8 cellular contexts compared by ENCODE assay signal in the genomic region with DNA sequence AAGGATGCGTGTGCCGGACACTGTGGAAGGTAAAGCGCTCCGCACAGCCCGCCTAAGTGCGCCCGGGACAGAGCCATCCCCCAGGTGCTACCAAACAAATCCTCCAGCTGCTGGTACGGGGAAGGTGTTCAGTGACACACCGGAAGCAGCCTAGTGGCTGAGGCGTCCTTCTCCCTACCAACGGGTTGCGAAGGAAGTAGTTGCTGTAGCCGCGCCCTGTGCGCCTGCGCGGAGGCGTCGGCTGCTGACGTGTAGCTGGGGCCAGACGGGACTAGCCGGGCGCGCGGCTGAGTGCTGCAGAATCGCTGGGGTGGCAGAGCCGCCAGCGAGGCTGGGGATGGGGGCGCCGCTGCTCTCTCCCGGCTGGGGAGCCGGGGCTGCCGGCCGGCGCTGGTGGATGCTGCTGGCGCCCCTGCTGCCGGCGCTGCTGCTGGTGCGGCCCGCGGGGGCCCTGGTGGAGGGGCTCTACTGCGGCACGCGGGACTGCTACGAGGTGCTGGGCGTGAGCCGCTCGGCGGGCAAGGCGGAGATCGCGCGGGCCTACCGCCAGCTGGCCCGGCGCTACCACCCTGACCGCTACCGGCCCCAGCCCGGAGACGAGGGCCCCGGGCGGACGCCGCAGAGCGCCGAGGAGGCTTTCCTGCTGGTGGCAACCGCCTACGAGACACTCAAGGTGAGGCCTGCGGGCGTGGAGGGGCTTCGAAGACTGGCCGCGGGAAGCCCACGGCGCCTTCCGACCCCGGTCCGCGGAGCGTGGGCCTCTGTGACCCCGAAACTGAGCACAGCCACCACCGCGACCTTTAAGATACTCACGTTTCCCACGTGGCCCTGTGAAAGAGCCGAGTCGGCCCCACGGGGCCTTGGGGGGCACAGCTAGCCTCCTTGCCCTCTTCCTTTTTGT. TPM values are rescaled to one million over a fixed set of nuclear protein-coding genes. Genes with fewer than 3 reads are reported as not detected.
DNase-seq lines count a peak whose midpoint lies in the region; ATAC-seq and TF ChIP-seq lines count a peak whose summit lies in the region.

TSS of gene DNAJC25 (plus strand) at position 264 of the 901 bp plus-strand sequence. CDS start at position 338, 74 bp downstream.

- BruUV-seq in IMR-90 (replicated peaks; lab: Mats Ljungman, UMichigan) (no TSS peak), OCI-LY7 (replicated peaks; lab: Mats Ljungman, UMichigan) (no TSS peak)

- H3K4me1 ChIP-seq in IMR-90 (ENCODE audit: control insufficient read depth, insufficient read depth, low read length) = peaks cover 1% of the 10 kb centered on the region; the same call in 1 of the 2 replicates
- peaks cover 26% of the 10 kb centered on the region for H3K4me1 ChIP-seq in OCI-LY7 (ENCODE audit: insufficient read depth, low read length, poor library complexity, severe bottlenecking)
- H3K4me1 ChIP-seq in mucosa of descending colon (ENCODE audit: low read depth) = peaks cover 20% of the 10 kb centered on the region

- H2AK9ac ChIP-seq in IMR-90 (replicated peaks; ENCODE audit: low read depth, low read length, poor library complexity) = peak within 1 kb of the TSS; percentile 90

- dilution Hi-C loops in IMR-90 (cut with HindIII; ENCODE audit: low sequenced_read_pairs, unreplicated experiment) = no loop called here

- TF ChIP-seq CTCF in IMR-90 (conservative IDR thresholded peaks at IDR 0.05; ENCODE audit: low read depth, low read length) (no peak), OCI-LY7 (conservative IDR thresholded peaks at IDR 0.05; ENCODE audit: low read length) (no peak), mucosa of descending colon (IDR thresholded peaks at IDR 0.05) (no peak)

- H3K56ac ChIP-seq in IMR-90 (ENCODE audit: extremely low read depth, insufficient read depth, low read length) = peak within 1 kb of the TSS; percentile 83

- peak within 1 kb of the TSS; percentile 50; the same call in 1 of the 2 replicates for H2AK5ac ChIP-seq in IMR-90 (ENCODE audit: low read depth, low read length)

- whole genome bisulfite sequencing in IMR-90 (ENCODE audit: extremely low coverage in 2 of 2, insufficient read length in 1 of 2), 2 experiments = 0% methylated on average over 43 of the region's 88 CpGs; no CpG with 5 or more reads in 1 of the 2 experiments

- H2AFZ ChIP-seq in IMR-90 (replicated peaks; ENCODE audit: low read length, poor library complexity) = peak within 1 kb of the TSS; percentile 98
- peak within 1 kb of the TSS; percentile 99 for H2AFZ ChIP-seq in OCI-LY7 (ENCODE audit: low read length)

- POLR2A ChIA-PET in IMR-90 (lab: Charles Lee; ENCODE audit: unreplicated experiment) = interaction anchor here (0.6 to 0.7 kb wide), 2 partner anchors 695 to 1375 kb away, joined by 3 read pairs; partner anchors contain the start of gene TXN
- POLR2A ChIA-PET in OCI-LY7 (lab: Charles Lee) = interaction anchor here (0.8 to 1.6 kb wide), 4 partner anchors 16 to 148 kb away, joined by 3 to 4 read pairs (median 3); partner anchors contain the start of gene ECPAS

- peak within 1 kb of the TSS; percentile 64 to 96 for H4K8ac ChIP-seq in IMR-90 (ENCODE audit: low read depth in 2 of 2, low read length in 2 of 2)

- peak within 1 kb of the TSS; percentile 61; the same call in 1 of the 2 replicates for H4K91ac ChIP-seq in IMR-90 (ENCODE audit: insufficient read depth, low read depth, low read length)

- H3K27ac ChIP-seq in IMR-90 (ENCODE audit: insufficient read depth, low read length) (peak within 1 kb of the TSS; percentile 82), OCI-LY7 (ENCODE audit: low read depth, low read length, poor library complexity, severe bottlenecking) (peak within 1 kb of the TSS; percentile 59), epithelial cell of prostate (peak within 1 kb of the TSS; percentile 50)

- H3K23ac ChIP-seq in IMR-90 (ENCODE audit: low read depth, low read length) = peak within 1 kb of the TSS; percentile 95

- intact Hi-C loops in IMR-90 (cut with micrococcal nuclease) = loop anchor here (10.0 kb wide), 1 partner anchor 443 kb away; no protein-coding TSS in a partner anchor
- intact Hi-C loops in OCI-LY7 (cut with micrococcal nuclease; ENCODE audit: unreplicated experiment) = loop anchor here (1.0 to 2.0 kb wide), 4 partner anchors 31 to 701 kb away; partner anchors contain the start of genes ECPAS, PTBP3 and UGCG
- intact Hi-C loops in mucosa of descending colon (cut with DNase I, micrococcal nuclease) = no loop called here

- peak within 1 kb of the TSS; percentile 81 for H4K5ac ChIP-seq in IMR-90 (ENCODE audit: low read depth, low read length)

- TF ChIP-seq RAD21 in IMR-90 (IDR thresholded peaks at IDR 0.05; ENCODE audit: low read length) = no peak

- CTCF ChIA-PET in IMR-90 (lab: Yijun Ruan, JAX) = interaction anchor here (0.6 to 1.0 kb wide), 3 partner anchors 10 to 18 kb away, joined by 3 read pairs; no protein-coding TSS in a partner anchor
- CTCF ChIA-PET in OCI-LY7 (lab: Charles Lee; ENCODE audit: unreplicated experiment) = no interaction called here

- in situ Hi-C loops in IMR-90 (cut with MboI; ENCODE audit: low sequenced_read_pairs) = no loop called here

- peaks cover 6 to 54% of the 10 kb centered on the region in 2 experiments for H3K79me1 ChIP-seq in IMR-90 (ENCODE audit: low read depth in 1 of 2, low read length in 2 of 2)

- H3K4me2 ChIP-seq in IMR-90 (ENCODE audit: low read depth, low read length) = peak within 1 kb of the TSS; percentile 99
- peak within 1 kb of the TSS; percentile 93 for H3K4me2 ChIP-seq in OCI-LY7 (ENCODE audit: low read length)

- H2BK120ac ChIP-seq in IMR-90 (ENCODE audit: low read depth, low read length) = peak within 1 kb of the TSS; percentile 57

- no peaks in the 10 kb centered on the region for H3K9me2 ChIP-seq in OCI-LY7 (ENCODE audit: insufficient read depth, low read length)

- peak within 1 kb of the TSS; percentile 45 for H2BK5ac ChIP-seq in IMR-90 (ENCODE audit: low read depth, low read length, poor library complexity, severe bottlenecking)

- DNase-seq in DMS114 treated with DMSO at 0.1 percent for 48 hours (lab: John Stamatoyannopoulos, UW; ENCODE audit: unreplicated experiment) (peak; percentile 90), IMR-90 (peak; percentile 99), OCI-LY7 (ENCODE audit: low spot score) (peak; percentile 99), activated T-cell treated with anti-CD3 and anti-CD28 coated beads for 4 hours (peak; percentile 91), epithelial cell of prostate (ENCODE audit: low read depth, low spot score) (peak; percentile 97), mucosa of descending colon (peak; percentile 96 to 99 (median 98))
- DNase-seq in stimulated activated CD8-positive, alpha-beta memory T cell treated with anti-CD3 and anti-CD28 coated beads, Interleukin-4, amount 100 ng/mL, for 1 hour (ENCODE audit: low read depth in 2 of 2, low spot score in 1 of 2) = peak; percentile 86 to 92

- ATAC-seq in GM21529 (IDR thresholded peaks at IDR 0.05; ENCODE audit: unreplicated experiment) (peak; percentile 93), IMR-90 (ENCODE audit: low read depth) (peak; percentile 98), mucosa of descending colon (peak; percentile 98)

- peak within 1 kb of the TSS; percentile 85 for H3K14ac ChIP-seq in IMR-90 (replicated peaks; ENCODE audit: low read depth, low read length)

- H2BK20ac ChIP-seq in IMR-90 (ENCODE audit: low read depth, low read length) = no peak within 1 kb of the TSS

- H3K9me3 ChIP-seq in IMR-90 (ENCODE audit: control insufficient read depth, insufficient read depth, low read length) (no peaks in the 10 kb centered on the region), OCI-LY7 (ENCODE audit: low read length) (no peaks in the 10 kb centered on the region), mucosa of descending colon (no peaks in the 10 kb centered on the region)

- H3K18ac ChIP-seq in IMR-90 (ENCODE audit: low read depth, low read length) = peak within 1 kb of the TSS; percentile 24

- peaks cover 9% of the 10 kb centered on the region; the same call in 1 of the 2 replicates for H3K9me1 ChIP-seq in IMR-90 (ENCODE audit: insufficient read depth, low read length)

- H3K4ac ChIP-seq in IMR-90 (ENCODE audit: low read depth, low read length) = peak within 1 kb of the TSS; percentile 76; the same call in 1 of the 2 replicates

- H3K4me3 ChIP-seq in IMR-90 (ENCODE audit: insufficient read depth, low read depth, low read length) = peak within 1 kb of the TSS; percentile 70
- peak within 1 kb of the TSS; percentile 88 for H3K4me3 ChIP-seq in OCI-LY7 (ENCODE audit: low read depth, low read length, poor library complexity, severe bottlenecking)
- H3K4me3 ChIP-seq in mucosa of descending colon = peak within 1 kb of the TSS; percentile 76

- H3K9ac ChIP-seq in IMR-90 (ENCODE audit: low read depth, low read length) = peak within 1 kb of the TSS; percentile 98

- H2BK15ac ChIP-seq in IMR-90 (ENCODE audit: low read depth, low read length) = no peak within 1 kb of the TSS; the same call in 2 of the 3 replicates

- H3K36me3 ChIP-seq in IMR-90 (ENCODE audit: control insufficient read depth, insufficient read depth, low read length) (no peaks in the 10 kb centered on the region), OCI-LY7 (ENCODE audit: insufficient read depth, low read length) (peaks cover 21% of the 10 kb centered on the region), mucosa of descending colon (ENCODE audit: low read depth) (no peaks in the 10 kb centered on the region)

- H3K79me2 ChIP-seq in OCI-LY7 (ENCODE audit: insufficient read depth, low read depth, low read length) = peaks cover 47% of the 10 kb centered on the region

- peak; percentile 100 for TF ChIP-seq POLR2A in IMR-90 (IDR thresholded peaks at IDR 0.05; ENCODE audit: low read depth, low read length)

- peaks cover 37% of the 10 kb centered on the region for H4K20me1 ChIP-seq in IMR-90 (ENCODE audit: insufficient read depth, low read length)
- H4K20me1 ChIP-seq in OCI-LY7 (ENCODE audit: insufficient read depth, low read length) = peaks cover 10% of the 10 kb centered on the region; the same call in 1 of the 2 replicates

- H3K27me3 ChIP-seq in IMR-90 (ENCODE audit: control insufficient read depth, insufficient read depth, low read length) = no peaks in the 10 kb centered on the region

TF ChIP-seq in IMR-90, 13 proteins besides CTCF, POLR2A, EP300 and RAD21 (continues in another document):
- TF ChIP-seq CHD1 (IDR thresholded peaks at IDR 0.05; ENCODE audit: low read depth, low read length) = peak; percentile 94; the same call in 1 of the 2 replicates
- peak; percentile 62; the same call in 1 of the 2 replicates for TF ChIP-seq MXI1 (IDR thresholded peaks at IDR 0.05; ENCODE audit: borderline replicate concordance, low read depth, low read length)

RNA-seq across cellular contexts. Expression of gene DNAJC25, which starts in this region (rescaled TPM):
- total RNA-seq in IMR-90 (2012; rRNA removed) (3.2 and 5.6 TPM in 2 replicates), OCI-LY7 (2022) (6.5 and 7.0 TPM in 2 replicates), mucosa of descending colon (1 to 10 TPM; 7.5 to 8.0 (median 7.7) TPM)
- 6.6 and 6.7 TPM in 2 replicates for polyA plus RNA-seq in IMR-90 (2012; rRNA removed)
- 3.9 and 8.0 TPM in 2 replicates for polyA plus RNA-seq in IMR-90 (2012; cell fraction: cytosol; rRNA removed)
- polyA plus RNA-seq in IMR-90 (2012; cell fraction: nucleus; rRNA removed; ENCODE audit: low replicate concordance) = 3.3 and 7.2 TPM in 2 replicates
- 4.9 and 5.8 TPM in 2 replicates for total RNA-seq in OCI-LY7 (2014; rRNA removed; shearing (Covaris generic))

Comparison
In these comparisons a context has a peak if more than half of its experiments do, and no peak if none do; other contexts are left out.
1. Peak in every context shown above with its lines: DNase-seq, ATAC-seq, H3K4me3 ChIP-seq and H3K27ac ChIP-seq.
2. intact Hi-C loops: an anchor here in IMR-90 (10.0 kb wide) and OCI-LY7 (1.0 to 2.0 kb wide); none called in mucosa of descending colon.